In the genomic region with DNA sequence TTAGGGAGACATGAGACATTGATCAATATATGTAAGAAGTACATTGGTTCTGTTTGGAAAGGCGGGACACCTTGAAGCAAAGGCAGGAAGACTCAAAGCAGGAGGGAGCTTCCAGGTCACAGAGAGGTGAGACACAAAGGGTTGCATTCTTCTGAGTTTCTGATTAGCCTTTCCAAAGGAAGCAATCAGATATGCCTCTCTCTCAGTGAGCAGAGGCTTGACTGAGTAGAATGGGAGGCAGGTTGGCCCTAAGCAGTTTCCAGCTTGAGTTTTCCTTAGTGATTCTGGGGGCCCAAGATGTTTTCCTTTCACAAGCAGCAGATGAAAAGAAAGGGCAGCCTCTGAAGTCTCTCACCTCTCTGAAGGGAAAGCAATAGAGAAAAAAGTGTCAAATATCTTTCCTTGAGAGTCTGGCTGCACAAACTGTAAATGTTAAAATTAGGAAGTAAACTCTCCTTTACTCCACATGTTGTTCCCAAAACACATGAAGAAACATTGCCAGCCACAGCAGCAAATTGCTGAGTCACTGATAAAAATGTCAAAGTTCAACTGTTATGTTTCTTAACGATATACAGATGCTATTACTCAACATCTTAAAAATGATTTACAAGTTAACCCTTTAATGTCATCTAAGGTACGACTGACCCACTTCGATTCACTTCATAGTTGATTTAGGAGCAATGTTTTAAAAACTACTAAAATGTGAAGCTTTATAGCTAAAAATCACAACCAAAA, we compare ENCODE assay signal across 10 cellular contexts. TPM values are rescaled to one million over a fixed set of nuclear protein-coding genes. Genes with fewer than 3 reads are reported as not detected.
DNase-seq lines count a peak whose midpoint lies in the region; ATAC-seq, FAIRE-seq and TF ChIP-seq lines count a peak whose summit lies in the region.
"Had no signal": no experiment of that assay in that cellular context is flagged by ENCODE, and none has a peak within 500 bp of the region (broad histone marks: within the 10 kb centered on the region; RNA-seq: fewer than 3 reads in every experiment).

No MANE protein-coding gene starts in this region.

- DNase-seq in CD1c-positive myeloid dendritic cell (ENCODE audit: extremely low spot score) (peak; percentile 64), NOMO-1 (lab: John Stamatoyannopoulos, UW; ENCODE audit: unreplicated experiment in 2 of 2) (peak; percentile 37 to 93), endothelial cell of umbilical vein (ENCODE audit: low read depth, low spot score) (peak; percentile 56), non-pigmented ciliary epithelial cell (ENCODE audit: low read depth) (peak; percentile 35), NCI-H1092 treated with DMSO at 0.1 percent for 48 hours (lab: John Stamatoyannopoulos, UW) (no peak), SW480 (ENCODE audit: low spot score) (no peak)
- DNase-seq: activated T-cell treated with anti-CD3 and anti-CD28 coated beads, Interleukin-2, amount 50 U/mL, for 1 hour; NK-92 treated with Interleukin-12 subunit alpha and Interleukin-12 subunit beta, amount 100 ng/mL, for 24 hours had no signal

- intact Hi-C loops in endothelial cell of umbilical vein (cut with micrococcal nuclease) = no loop called here

- CTCF ChIA-PET in endothelial cell of umbilical vein (lab: Charles Lee) = interaction anchor here (1.0 kb wide), 1 partner anchor 24 kb away, joined by 4 read pairs; no protein-coding TSS in a partner anchor

- H3K79me2 ChIP-seq in endothelial cell of umbilical vein (ENCODE audit: control insufficient read depth, insufficient read depth, low read length) = no peaks in the 10 kb centered on the region

- TF ChIP-seq POLR2A in endothelial cell of umbilical vein (IDR thresholded peaks at IDR 0.05; ENCODE audit: low read depth, low read length) = no peak

- dilution Hi-C loops in endothelial cell of umbilical vein (cut with MboI; ENCODE audit: extremely low pct_ligation_motif_present, low sequenced_read_pairs) = no loop called here

- ATAC-seq in HG03280 (IDR thresholded peaks at IDR 0.05; ENCODE audit: unreplicated experiment) (no peak), GM19395 (IDR thresholded peaks at IDR 0.05; ENCODE audit: unreplicated experiment) (no peak)

- POLR2A ChIA-PET in endothelial cell of umbilical vein (lab: Charles Lee) = no interaction called here

- H3K9me3 ChIP-seq in endothelial cell of umbilical vein (replicated peaks; ENCODE audit: control insufficient read depth, insufficient read depth, low read length) = no peaks in the 10 kb centered on the region

- peak overlapping the region; percentile 5 for H3K4me2 ChIP-seq in endothelial cell of umbilical vein (ENCODE audit: insufficient read depth, low read length)

- no peak for TF ChIP-seq CTCF in endothelial cell of umbilical vein (IDR thresholded peaks at IDR 0.05; ENCODE audit: extremely low read depth in 1 of 2, insufficient read depth in 1 of 2, low read depth in 1 of 2, low read length in 2 of 2)

- H2AFZ ChIP-seq in endothelial cell of umbilical vein (ENCODE audit: low read depth, low read length) = peak overlapping the region; percentile 28

- no peak overlapping the region for H3K27ac ChIP-seq in endothelial cell of umbilical vein (ENCODE audit: insufficient read depth, low read depth, low read length)

- H3K9me1 ChIP-seq in endothelial cell of umbilical vein (replicated peaks; ENCODE audit: control insufficient read depth, extremely low read depth, insufficient read depth, low read length) = no peaks in the 10 kb centered on the region

- H3K4me1 ChIP-seq in endothelial cell of umbilical vein (ENCODE audit: control insufficient read depth, extremely low read depth, insufficient read depth, low read length) = peaks cover 17% of the 10 kb centered on the region

- H4K20me1 ChIP-seq in endothelial cell of umbilical vein (replicated peaks; ENCODE audit: control insufficient read depth, extremely low read depth, insufficient read depth, low read length) = no peaks in the 10 kb centered on the region

- no peak overlapping the region for H3K4me3 ChIP-seq in endothelial cell of umbilical vein (replicated peaks in 1 of 3; ENCODE audit: insufficient read depth in 1 of 3, low read depth in 1 of 3, low read length in 3 of 3)

- no TSS peak for BruUV-seq in endothelial cell of umbilical vein (replicated peaks; lab: Mats Ljungman, UMichigan)

- H3K9ac ChIP-seq in endothelial cell of umbilical vein (replicated peaks; ENCODE audit: extremely low read depth, insufficient read depth, low read length) = no peak overlapping the region

- FAIRE-seq in endothelial cell of umbilical vein (lab: Jason Lieb, UNC) = peak; percentile 21

- H3K27me3 ChIP-seq in endothelial cell of umbilical vein (ENCODE audit: control insufficient read depth in 2 of 2, insufficient read depth in 2 of 2, low read length in 2 of 2) = no peaks in the 10 kb centered on the region

- no peaks in the 10 kb centered on the region for H3K36me3 ChIP-seq in endothelial cell of umbilical vein (ENCODE audit: control insufficient read depth in 2 of 2, extremely low read depth in 1 of 2, insufficient read depth in 2 of 2, low read length in 2 of 2)

TF ChIP-seq in endothelial cell of umbilical vein, 7 proteins besides CTCF, POLR2A, EP300 and RAD21:
- TF ChIP-seq JUN (IDR thresholded peaks at IDR 0.05; ENCODE audit: borderline replicate concordance, insufficient read depth, insufficient read length, low read depth) = no peak
- TF ChIP-seq, protein P1, sequence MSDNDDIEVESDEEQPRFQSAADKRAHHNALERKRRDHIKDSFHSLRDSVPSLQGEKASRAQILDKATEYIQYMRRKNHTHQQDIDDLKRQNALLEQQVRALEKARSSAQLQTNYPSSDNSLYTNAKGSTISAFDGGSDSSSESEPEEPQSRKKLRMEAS (IDR thresholded peaks at IDR 0.05; ENCODE audit: insufficient read depth, insufficient read length) = no peak
- TF ChIP-seq FOS (IDR thresholded peaks at IDR 0.05; ENCODE audit: borderline replicate concordance, insufficient read depth, low read length) = no peak
- TF ChIP-seq MYC (IDR thresholded peaks at IDR 0.05; ENCODE audit: low read depth, low read length) = no peak
- no peak for TF ChIP-seq POLR2AphosphoS5 (IDR thresholded peaks at IDR 0.05; ENCODE audit: insufficient read depth, low read depth, low read length)
- no peak for TF ChIP-seq GATA2 (IDR thresholded peaks at IDR 0.05; ENCODE audit: insufficient read depth, insufficient read length, low read depth, low read length)
- TF ChIP-seq EZH2 (IDR thresholded peaks at IDR 0.05; ENCODE audit: borderline replicate concordance, low read depth, low read length, severe bottlenecking) = no peak

RNA-seq across cellular contexts. Expression of a gene that starts 40.3 kb away (rescaled TPM):
- total RNA-seq in endothelial cell of umbilical vein = 24.9 and 32.2 TPM in 2 replicates
- polyA plus RNA-seq in endothelial cell of umbilical vein = 52.6 and 74.0 TPM in 2 replicates
- 60.2 and 65.8 TPM in 2 replicates for polyA plus RNA-seq in endothelial cell of umbilical vein (2011; cell fraction: cytosol; rRNA removed)
- polyA plus RNA-seq in endothelial cell of umbilical vein (2011; cell fraction: nucleus; rRNA removed) = 17.0 and 24.4 TPM in 2 replicates
- 45.2 and 48.6 TPM in 2 replicates for polyA plus RNA-seq in endothelial cell of umbilical vein (2012)
- 16.1 and 16.9 TPM in 2 replicates for polyA minus RNA-seq in endothelial cell of umbilical vein
- not detected for polyA minus RNA-seq in endothelial cell of umbilical vein (2011; cell fraction: cytosol; rRNA and poly(A)+ RNA removed)
- polyA minus RNA-seq in endothelial cell of umbilical vein (2011; cell fraction: nucleus; rRNA and poly(A)+ RNA removed) = 2.4 and 5.8 TPM in 2 replicates

Comparison
In these comparisons a context has a peak if more than half of its experiments do, and no peak if none do; other contexts are left out.
1. DNase-seq: peak in CD1c-positive myeloid dendritic cell (single experiment), NOMO-1 (2 of 2), endothelial cell of umbilical vein (single experiment) and non-pigmented ciliary epithelial cell (single experiment); none in NCI-H1092 treated with DMSO at 0.1 percent for 48 hours (single experiment) and SW480 (single experiment).